33 cellular contexts compared by ENCODE assay signal in genomic region chr3:160725326-160725725, GRCh38. TPM values are rescaled to one million over a fixed set of nuclear protein-coding genes. Genes with fewer than 3 reads are reported as not detected.
"Had no signal": no experiment of that assay in that cellular context is flagged by ENCODE, and none has a peak within 500 bp of the region (broad histone marks: within the 10 kb centered on the region; RNA-seq: fewer than 3 reads in every experiment).

No MANE protein-coding gene starts in this region.

- DNase-seq: activated CD4-positive, alpha-beta memory T cell treated with anti-CD3 and anti-CD28 coated beads, Interleukin-2, amount 10 ng/mL, durations not matched to agents 7 days and 5 days; activated CD4-positive, alpha-beta T cell treated with anti-CD3 and anti-CD28 coated beads for 1 hour; activated CD4-positive, alpha-beta T cell treated with anti-CD3 and anti-CD28 coated beads for 48 hours; activated CD4-positive, CD25-positive, alpha-beta regulatory T cell; activated CD8-positive, alpha-beta memory T cell treated with anti-CD3 and anti-CD28 coated beads for 24 hours; activated CD8-positive, alpha-beta memory T cell treated with anti-CD3 and anti-CD28 coated beads, Interleukin-2, amount 10 ng/mL, durations not matched to agents 7 days and 5 days; activated CD8-positive, alpha-beta memory T cell treated with anti-CD3 and anti-CD28 coated beads, Interleukin-2, amount 50 U/mL, for 48 hours; activated effector memory CD4-positive, alpha-beta T cell treated with Interleukin-2 at 50 U/mL for 16 hours; activated naive CD4-positive, alpha-beta T cell treated with anti-CD3 and anti-CD28 coated beads, Interleukin-2, amount 10 ng/mL, durations not matched to agents 7 days and 5 days; activated naive CD8-positive, alpha-beta T cell treated with anti-CD3 and anti-CD28 coated beads, Interleukin-2, amount 50 U/mL, for 24 hours; activated T-cell treated with anti-CD3 and anti-CD28 coated beads, Interleukin-2, amount 50 U/mL, for 48 hours; anterior cingulate cortex; caudate nucleus; cerebellar nuclear complex; Kasumi-1; KG1; MG63; NCI-H1048; NCI-H1105 treated with DMSO at 0.1 percent for 48 hours; NCI-H1436; NCI-H1694; NCI-H1930; NCI-H2227 treated with DMSO at 0.1 percent for 48 hours; NCI-H446; NCI-H510A treated with DMSO at 0.1 percent for 48 hours; SIG-M5; T-cell; T-helper 17 cell had no signal

- ATAC-seq: activated CD8-positive, alpha-beta memory T cell treated with anti-CD3 and anti-CD28 coated beads, Interleukin-2, amount 10 ng/mL, durations not matched to agents 7 days and 5 days; activated naive CD8-positive, alpha-beta T cell treated with anti-CD3 and anti-CD28 coated beads, Interleukin-2, amount 50 U/mL, for 24 hours; Panc1; SK-N-SH treated with all-trans-retinoic acid at 6 μM for 48 hours; T-cell; T-helper 17 cell had no signal

- H3K27ac ChIP-seq: VCaP had no signal

- H3K36me3 ChIP-seq: MG63 had no signal

- H3K4me3 ChIP-seq: MG63 had no signal

RNA-seq across cellular contexts. Expression of gene ARL14, which starts 48.4 kb away (rescaled TPM):
- total RNA-seq: activated CD4-positive, alpha-beta memory T cell treated with anti-CD3 and anti-CD28 coated beads, Interleukin-2, amount 10 ng/mL, durations not matched to agents 7 days and 5 days; activated CD8-positive, alpha-beta memory T cell treated with anti-CD3 and anti-CD28 coated beads, Interleukin-2, amount 10 ng/mL, durations not matched to agents 7 days and 5 days; RPMI7951; SK-MEL-5; T-cell; T-helper 17 cell had no signal
